Comparison of ENCODE assay signal across 8 cellular contexts in the genomic region with DNA sequence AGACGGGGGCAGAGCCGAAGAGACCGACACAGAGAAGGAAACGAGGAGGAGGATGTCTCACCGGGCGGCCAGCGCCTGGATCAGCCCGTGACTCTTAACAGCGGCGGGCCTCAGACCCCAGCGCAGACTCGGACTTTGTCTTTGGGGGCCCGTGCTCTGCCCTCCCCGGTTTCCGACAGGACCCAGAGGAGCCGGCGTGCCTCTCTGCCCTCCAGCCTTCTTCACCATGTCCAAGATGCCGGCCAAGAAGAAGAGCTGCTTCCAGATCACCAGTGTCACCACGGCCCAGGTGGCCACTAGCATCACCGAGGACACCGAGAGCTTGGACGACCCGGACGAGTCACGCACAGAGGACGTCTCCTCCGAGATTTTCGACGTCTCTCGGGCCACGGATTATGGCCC. TPM values are rescaled to one million over a fixed set of nuclear protein-coding genes. Genes with fewer than 3 reads are reported as not detected.
DNase-seq lines count a peak whose midpoint lies in the region; ATAC-seq and TF ChIP-seq lines count a peak whose summit lies in the region.

No MANE protein-coding gene starts in this region.

- H3K27me3 ChIP-seq in brain microvascular endothelial cell (replicated peaks), result no peaks in the 10 kb centered on the region
- no peaks in the 10 kb centered on the region for H3K27me3 ChIP-seq in aorta (ENCODE audit: control insufficient read depth in 1 of 2, insufficient read depth in 2 of 2, low read length in 1 of 2)

- in situ Hi-C loops in brain microvascular endothelial cell (cut with HindIII; ENCODE audit: low pct_ligation_motif_present, low sequenced_read_pairs), result no loop called here

- no peaks in the 10 kb centered on the region for H3K4me1 ChIP-seq in mesodermal cell (ENCODE audit: control insufficient read depth, insufficient read depth, low read length, poor library complexity, severe bottlenecking)
- no peaks in the 10 kb centered on the region for H3K4me1 ChIP-seq in aorta (ENCODE audit: control insufficient read depth in 1 of 2, insufficient read depth in 2 of 2, low read length in 2 of 2)

- H3K27ac ChIP-seq in brain microvascular endothelial cell, result peak overlapping the region; percentile 95
- peak overlapping the region; percentile 98 for H3K27ac ChIP-seq in mesodermal cell (ENCODE audit: low read depth, low read length, severe bottlenecking)
- H3K27ac ChIP-seq in aorta (ENCODE audit: low read depth in 1 of 2, low read length in 2 of 2), result peak overlapping the region; percentile 81 to 100

- DNase-seq in COLO668 (lab: John Stamatoyannopoulos, UW; ENCODE audit: unreplicated experiment), result peak; percentile 29
- no peak for DNase-seq in brain microvascular endothelial cell
- DNase-seq in aorta, result no peak
- no peak for DNase-seq in ecto neural progenitor cell (ENCODE audit: low spot score)
- DNase-seq in CD1c-positive myeloid dendritic cell (ENCODE audit: extremely low spot score), result no peak
- DNase-seq in NCI-H2227 treated with DMSO at 0.1 percent for 48 hours (lab: John Stamatoyannopoulos, UW), result no peak

- intact Hi-C loops in aorta (cut with DNase I), result loop anchor here (2.0 to 10.0 kb wide), 7 partner anchors 37 to 437 kb away; a partner anchor contains a TSS

- ATAC-seq in HG03558 (IDR thresholded peaks at IDR 0.05; ENCODE audit: extremely low read depth, unreplicated experiment) (peak; percentile 6), aorta (ENCODE audit: low FRiP score) (peak; percentile 0)

- H3K9me3 ChIP-seq in mesodermal cell (ENCODE audit: control insufficient read depth, low read length) (no peaks in the 10 kb centered on the region), aorta (ENCODE audit: control insufficient read depth, low read length) (no peaks in the 10 kb centered on the region)

- H3K36me3 ChIP-seq in brain microvascular endothelial cell (replicated peaks) (peaks cover 15% of the 10 kb centered on the region), mesodermal cell (ENCODE audit: control insufficient read depth, insufficient read depth, low read length) (peaks cover 21% of the 10 kb centered on the region), aorta (ENCODE audit: control insufficient read depth in 1 of 2, insufficient read depth in 2 of 2, low read length in 1 of 2) (no peaks in the 10 kb centered on the region)

- H3K4me3 ChIP-seq in brain microvascular endothelial cell (ENCODE audit: low read depth, low read length) (peak overlapping the region; percentile 93), mesodermal cell (ENCODE audit: extremely low read depth, insufficient read depth, low read length, poor library complexity, severe bottlenecking) (peak overlapping the region; percentile 95), aorta (ENCODE audit: low read length in 2 of 2) (peak overlapping the region; percentile 76 to 78)

- TF ChIP-seq CTCF in brain microvascular endothelial cell (IDR thresholded peaks at IDR 0.05; ENCODE audit: low read depth, low read length, missing control alignments), result no peak

- WGBS in mesodermal cell (ENCODE audit: insufficient coverage in 2 of 2), 2 experiments, result 0% methylated on average over 29 to 31 of the region's 31 CpGs
- 0 to 1% methylated on average over 31 of the region's 31 CpGs for WGBS in aorta, 2 donors

RNA-seq across cellular contexts. Expression of a gene that starts 1.0 kb away (rescaled TPM):
- 38.9 TPM for polyA plus RNA-seq in mesodermal cell (2013, experiment 1 of 2)
- 36.0 TPM for polyA plus RNA-seq in mesodermal cell (2013, experiment 2 of 2)
- 10 to 100 TPM; 43.9 to 64.7 TPM for total RNA-seq in aorta
- 10 to 100 TPM; 10.6 to 11.5 TPM for polyA plus RNA-seq in aorta
